Comparison of ENCODE assay signal across 25 cellular contexts in genomic region chr22:40482886-40483285, GRCh38.
"Had no signal": no experiment of that assay in that cellular context is flagged by ENCODE, and none has a peak within 500 bp of the region (broad histone marks: within the 10 kb centered on the region; RNA-seq: fewer than 3 reads in every experiment).

No MANE protein-coding gene starts in this region.

- H3K4me3 Mint-ChIP-seq: activated CD4-positive, alpha-beta memory T cell treated with anti-CD3 and anti-CD28 coated beads, Interleukin-2, amount 10 ng/mL, durations not matched to agents 7 days and 5 days; activated CD4-positive, alpha-beta T cell treated with anti-CD3 and anti-CD28 coated beads, Interleukin-2, amount 10 ng/mL, durations not matched to agents 24 days and 14 days; activated T-cell treated with anti-CD3 and anti-CD28 coated beads, Interleukin-2, amount 50 U/mL, for 4 hours; activated T-helper 17 cell treated with anti-CD3 and anti-CD28 coated beads, Interleukin-2, amount 50 U/mL, for 72 hours; dendritic cell treated with granulocyte-macrophage colony-stimulating factor and Interleukin-4, amounts not matched to agents 40 ng/mL and 50 ng/mL, for 4 days; memory B cell; natural killer cell had no signal

- H3K9me3 ChIP-seq: spleen, suprapubic skin, tibial artery had no signal

- DNase-seq: activated CD4-positive, alpha-beta memory T cell treated with anti-CD3 and anti-CD28 coated beads, Interleukin-2, amount 10 ng/mL, durations not matched to agents 7 days and 5 days; activated CD4-positive, CD25-positive, alpha-beta regulatory T cell treated with anti-CD3 and anti-CD28 coated beads, Interleukin-2, amount 50 U/mL, for 72 hours; activated CD8-positive, alpha-beta memory T cell treated with anti-CD3 and anti-CD28 coated beads, Interleukin-2, amount 50 U/mL, for 48 hours; activated gamma-delta T cell treated with Interleukin-2 at 50 U/mL for 16 hours; activated naive CD4-positive, alpha-beta T cell treated with anti-CD3 and anti-CD28 coated beads, Interleukin-2, amount 50 U/mL, for 16 hours; activated T-cell treated with anti-CD3 and anti-CD28 coated beads, Interleukin-2, amount 50 U/mL, for 4 hours; amniotic stem cell; brain microvascular endothelial cell; central memory CD4-positive, alpha-beta T cell; effector CD4-positive, alpha-beta T cell; foreskin fibroblast; head of caudate nucleus; hippocampal formation; natural killer cell; posterior cingulate gyrus; right cardiac atrium; spleen; stimulated activated naive CD4-positive, alpha-beta T cell; tibial artery; WERI-Rb-1 had no signal

- H3K4me3 ChIP-seq: spleen, suprapubic skin, tibial artery had no signal

- H3K27me3 ChIP-seq: brain microvascular endothelial cell, spleen, suprapubic skin, tibial artery had no signal

- H3K27ac Mint-ChIP-seq: activated CD4-positive, alpha-beta memory T cell treated with anti-CD3 and anti-CD28 coated beads, Interleukin-2, amount 10 ng/mL, durations not matched to agents 7 days and 5 days; activated CD4-positive, alpha-beta T cell treated with anti-CD3 and anti-CD28 coated beads, Interleukin-2, amount 10 ng/mL, durations not matched to agents 24 days and 14 days; activated T-helper 17 cell treated with anti-CD3 and anti-CD28 coated beads, Interleukin-2, amount 50 U/mL, for 72 hours; dendritic cell treated with granulocyte-macrophage colony-stimulating factor and Interleukin-4, amounts not matched to agents 40 ng/mL and 50 ng/mL, for 4 days; memory B cell; natural killer cell had no signal

- H3K9me3 Mint-ChIP-seq: activated CD4-positive, alpha-beta memory T cell treated with anti-CD3 and anti-CD28 coated beads, Interleukin-2, amount 10 ng/mL, durations not matched to agents 7 days and 5 days; activated CD4-positive, alpha-beta T cell treated with anti-CD3 and anti-CD28 coated beads, Interleukin-2, amount 10 ng/mL, durations not matched to agents 24 days and 14 days; activated T-cell treated with anti-CD3 and anti-CD28 coated beads, Interleukin-2, amount 50 U/mL, for 4 hours; activated T-helper 17 cell treated with anti-CD3 and anti-CD28 coated beads, Interleukin-2, amount 50 U/mL, for 72 hours; dendritic cell treated with granulocyte-macrophage colony-stimulating factor and Interleukin-4, amounts not matched to agents 40 ng/mL and 50 ng/mL, for 4 days; memory B cell; natural killer cell had no signal

- ATAC-seq: activated T-cell treated with anti-CD3 and anti-CD28 coated beads, Interleukin-2, amount 50 U/mL, for 4 hours; activated T-helper 17 cell treated with anti-CD3 and anti-CD28 coated beads, Interleukin-2, amount 50 U/mL, for 72 hours; natural killer cell; right cardiac atrium had no signal

- H3K27ac ChIP-seq: brain microvascular endothelial cell, spleen, tibial artery, WERI-Rb-1 had no signal

- H3K36me3 ChIP-seq: brain microvascular endothelial cell, suprapubic skin, tibial artery had no signal

- H3K36me3 Mint-ChIP-seq: natural killer cell had no signal

- H3K27me3 Mint-ChIP-seq: activated CD4-positive, alpha-beta memory T cell treated with anti-CD3 and anti-CD28 coated beads, Interleukin-2, amount 10 ng/mL, durations not matched to agents 7 days and 5 days; activated CD4-positive, alpha-beta T cell treated with anti-CD3 and anti-CD28 coated beads, Interleukin-2, amount 10 ng/mL, durations not matched to agents 24 days and 14 days; activated T-helper 17 cell treated with anti-CD3 and anti-CD28 coated beads, Interleukin-2, amount 50 U/mL, for 72 hours; dendritic cell treated with granulocyte-macrophage colony-stimulating factor and Interleukin-4, amounts not matched to agents 40 ng/mL and 50 ng/mL, for 4 days; memory B cell had no signal
